14 cellular contexts compared by ENCODE assay signal in genomic region chr11:18407400-18407799, GRCh38. TPM values are rescaled to one million over a fixed set of nuclear protein-coding genes. Genes with fewer than 3 reads are reported as not detected.
DNase-seq lines count a peak whose midpoint lies in the region; ATAC-seq, FAIRE-seq and TF ChIP-seq lines count a peak whose summit lies in the region.
"Not testable (repeated sequence)": the region's sequence is repeated elsewhere in the genome, so short reads cannot be mapped to it uniquely, and the experiment has no call there.
"Had no signal": no experiment of that assay in that cellular context is flagged by ENCODE, and none has a peak within 500 bp of the region (broad histone marks: within the 10 kb centered on the region; RNA-seq: fewer than 3 reads in every experiment).

No MANE protein-coding gene starts in this region.

- BruUV-seq in endothelial cell of umbilical vein (replicated peaks; lab: Mats Ljungman, UMichigan): TSS peak; percentile 99

- H3K36me3 ChIP-seq in endothelial cell of umbilical vein (ENCODE audit: control insufficient read depth in 2 of 2, extremely low read depth in 1 of 2, insufficient read depth in 2 of 2, low read length in 2 of 2): peaks cover 11 to 16% of the 10 kb centered on the region in 2 experiments

- not testable (repeated sequence) for H3K4me2 ChIP-seq in endothelial cell of umbilical vein (ENCODE audit: insufficient read depth, low read length)

- not testable (repeated sequence) for H3K4me3 ChIP-seq in endothelial cell of umbilical vein (replicated peaks in 1 of 3; ENCODE audit: insufficient read depth in 1 of 3, low read depth in 1 of 3, low read length in 3 of 3)

- DNase-seq in DMS 273 (lab: John Stamatoyannopoulos, UW; ENCODE audit: unreplicated experiment) (peak; percentile 7), HT-29 (ENCODE audit: low spot score) (peak; percentile 77), RKO (ENCODE audit: low spot score) (peak; percentile 54), islet precursor cell (peak; percentile 31)
- DNase-seq in activated T-helper 2 cell treated with anti-CD3 and anti-CD28 coated beads, Interferon-gamma antibody, Interleukin-2, Interleukin-4, amounts not matched to agents 10 μg/mL and 5 μg/mL and 100 μg/mL, durations not matched to agents 14 hours and 24 hours and 36 hours (ENCODE audit: low spot score); endothelial cell of umbilical vein (ENCODE audit: low read depth, low spot score); omental fat pad (ENCODE audit: low spot score): not testable (repeated sequence)

- H2AFZ ChIP-seq in endothelial cell of umbilical vein (ENCODE audit: low read depth, low read length): not testable (repeated sequence)

- not testable (repeated sequence) for H3K4me3 Mint-ChIP-seq in activated T-helper 2 cell treated with anti-CD3 and anti-CD28 coated beads, Interferon-gamma antibody, Interleukin-2, Interleukin-4, amounts not matched to agents 10 μg/mL and 5 μg/mL and 100 μg/mL, durations not matched to agents 14 hours and 24 hours and 36 hours (ENCODE audit: low read depth)

- not testable (repeated sequence) for H3K27me3 Mint-ChIP-seq in activated T-helper 2 cell treated with anti-CD3 and anti-CD28 coated beads, Interferon-gamma antibody, Interleukin-2, Interleukin-4, amounts not matched to agents 10 μg/mL and 5 μg/mL and 100 μg/mL, durations not matched to agents 14 hours and 24 hours and 36 hours (ENCODE audit: low read depth)

- H3K9me3 Mint-ChIP-seq in activated T-helper 2 cell treated with anti-CD3 and anti-CD28 coated beads, Interferon-gamma antibody, Interleukin-2, Interleukin-4, amounts not matched to agents 10 μg/mL and 5 μg/mL and 100 μg/mL, durations not matched to agents 14 hours and 24 hours and 36 hours: not testable (repeated sequence)

- not testable (repeated sequence) for FAIRE-seq in endothelial cell of umbilical vein (lab: Jason Lieb, UNC)

- H3K9ac ChIP-seq in endothelial cell of umbilical vein (replicated peaks; ENCODE audit: extremely low read depth, insufficient read depth, low read length): not testable (repeated sequence)

- not testable (repeated sequence) for TF ChIP-seq POLR2A in endothelial cell of umbilical vein (IDR thresholded peaks at IDR 0.05; ENCODE audit: low read depth, low read length)

- POLR2A ChIA-PET in endothelial cell of umbilical vein (lab: Charles Lee): interaction anchor here (0.6 kb wide), 1 partner anchor 123 kb away, joined by 3 read pairs; no protein-coding TSS in a partner anchor

- peaks cover 18% of the 10 kb centered on the region for H3K4me1 Mint-ChIP-seq in activated T-helper 2 cell treated with anti-CD3 and anti-CD28 coated beads, Interferon-gamma antibody, Interleukin-2, Interleukin-4, amounts not matched to agents 10 μg/mL and 5 μg/mL and 100 μg/mL, durations not matched to agents 14 hours and 24 hours and 36 hours (ENCODE audit: low read depth)

- peak overlapping the region; percentile 22 for H3K27ac Mint-ChIP-seq in activated T-helper 2 cell treated with anti-CD3 and anti-CD28 coated beads, Interferon-gamma antibody, Interleukin-2, Interleukin-4, amounts not matched to agents 10 μg/mL and 5 μg/mL and 100 μg/mL, durations not matched to agents 14 hours and 24 hours and 36 hours

- CTCF ChIA-PET in endothelial cell of umbilical vein (lab: Charles Lee): interaction anchor here (1.3 kb wide), 1 partner anchor 12 kb away, joined by 3 read pairs; no protein-coding TSS in a partner anchor

- H3K27me3 ChIP-seq in endothelial cell of umbilical vein (ENCODE audit: control insufficient read depth in 2 of 2, insufficient read depth in 2 of 2, low read length in 2 of 2): not testable (repeated sequence)

- ATAC-seq in omental fat pad (ENCODE audit: low FRiP score): peak; percentile 28

- H3K9me1 ChIP-seq in endothelial cell of umbilical vein (replicated peaks; ENCODE audit: control insufficient read depth, extremely low read depth, insufficient read depth, low read length): not testable (repeated sequence)

- dilution Hi-C loops in endothelial cell of umbilical vein (cut with MboI; ENCODE audit: extremely low pct_ligation_motif_present, low sequenced_read_pairs): not testable (repeated sequence)

- TF ChIP-seq CTCF in endothelial cell of umbilical vein (IDR thresholded peaks at IDR 0.05; ENCODE audit: extremely low read depth in 1 of 2, insufficient read depth in 1 of 2, low read depth in 1 of 2, low read length in 2 of 2); omental fat pad (IDR thresholded peaks at IDR 0.05): not testable (repeated sequence)

- H3K36me3 Mint-ChIP-seq in activated T-helper 2 cell treated with anti-CD3 and anti-CD28 coated beads, Interferon-gamma antibody, Interleukin-2, Interleukin-4, amounts not matched to agents 10 μg/mL and 5 μg/mL and 100 μg/mL, durations not matched to agents 14 hours and 24 hours and 36 hours (ENCODE audit: low read depth): peaks cover 52% of the 10 kb centered on the region

- H3K4me1 ChIP-seq in endothelial cell of umbilical vein (ENCODE audit: control insufficient read depth, extremely low read depth, insufficient read depth, low read length): not testable (repeated sequence)

- intact Hi-C loops in activated T-helper 2 cell treated with anti-CD3 and anti-CD28 coated beads, Interferon-gamma antibody, Interleukin-2, Interleukin-4, amounts not matched to agents 10 μg/mL and 5 μg/mL and 100 μg/mL, durations not matched to agents 14 hours and 24 hours and 36 hours (cut with micrococcal nuclease); endothelial cell of umbilical vein (cut with micrococcal nuclease): not testable (repeated sequence)

- H4K20me1 ChIP-seq in endothelial cell of umbilical vein (replicated peaks; ENCODE audit: control insufficient read depth, extremely low read depth, insufficient read depth, low read length): not testable (repeated sequence)

- H3K27ac ChIP-seq in endothelial cell of umbilical vein (ENCODE audit: insufficient read depth, low read depth, low read length): not testable (repeated sequence)

- H3K9me3 ChIP-seq in endothelial cell of umbilical vein (replicated peaks; ENCODE audit: control insufficient read depth, insufficient read depth, low read length): not testable (repeated sequence)

- H3K79me2 ChIP-seq in endothelial cell of umbilical vein (ENCODE audit: control insufficient read depth, insufficient read depth, low read length): not testable (repeated sequence)

RNA-seq across cellular contexts. Expression of gene LDHC, which starts 4.7 kb away (rescaled TPM):
- not detected in 2 replicates for total RNA-seq in HT-29 (2014; rRNA removed; shearing (Covaris generic))
- total RNA-seq in activated T-helper 2 cell treated with anti-CD3 and anti-CD28 coated beads, Interferon-gamma antibody, Interleukin-2, Interleukin-4, amounts not matched to agents 10 μg/mL and 5 μg/mL and 100 μg/mL, durations not matched to agents 14 hours and 24 hours and 36 hours: not detected in 2 replicates
- not detected in 2 replicates for total RNA-seq in endothelial cell of umbilical vein
- not detected in 2 replicates for polyA plus RNA-seq in endothelial cell of umbilical vein
- not detected in 2 replicates for polyA plus RNA-seq in endothelial cell of umbilical vein (2011; cell fraction: cytosol; rRNA removed)
- polyA plus RNA-seq in endothelial cell of umbilical vein (2011; cell fraction: nucleus; rRNA removed): not detected in 2 replicates
- not detected in 2 replicates for polyA plus RNA-seq in endothelial cell of umbilical vein (2012)
- polyA minus RNA-seq in endothelial cell of umbilical vein: not detected in 2 replicates
- polyA minus RNA-seq in endothelial cell of umbilical vein (2011; cell fraction: cytosol; rRNA and poly(A)+ RNA removed): not detected
- polyA minus RNA-seq in endothelial cell of umbilical vein (2011; cell fraction: nucleus; rRNA and poly(A)+ RNA removed): not detected in 2 replicates
- under 1 TPM in 2 of 4 donors, not detected in 2; 0.19 to 0.60 TPM for total RNA-seq in omental fat pad
- total RNA-seq: ascending aorta, B cell, cerebellum, left ventricle myocardium inferior, skeletal muscle tissue had no signal
- polyA plus RNA-seq: neural cell had no signal

RNA-seq across cellular contexts. Expression of gene LDHA, which starts 13.0 kb away (rescaled TPM):
- 295 and 327 TPM in 2 replicates for total RNA-seq in HT-29 (2014; rRNA removed; shearing (Covaris generic))
- total RNA-seq in activated T-helper 2 cell treated with anti-CD3 and anti-CD28 coated beads, Interferon-gamma antibody, Interleukin-2, Interleukin-4, amounts not matched to agents 10 μg/mL and 5 μg/mL and 100 μg/mL, durations not matched to agents 14 hours and 24 hours and 36 hours: 1,864 and 1,905 TPM in 2 replicates
- 477 and 537 TPM in 2 replicates for total RNA-seq in endothelial cell of umbilical vein
- 201 and 265 TPM in 2 replicates for polyA plus RNA-seq in endothelial cell of umbilical vein
- polyA plus RNA-seq in endothelial cell of umbilical vein (2011; cell fraction: cytosol; rRNA removed): 327 and 402 TPM in 2 replicates
- 159 and 250 TPM in 2 replicates for polyA plus RNA-seq in endothelial cell of umbilical vein (2011; cell fraction: nucleus; rRNA removed)
- polyA plus RNA-seq in endothelial cell of umbilical vein (2012): 706 and 1,147 TPM in 2 replicates
- polyA minus RNA-seq in endothelial cell of umbilical vein: 357 and 447 TPM in 2 replicates
- 738 TPM for polyA minus RNA-seq in endothelial cell of umbilical vein (2011; cell fraction: cytosol; rRNA and poly(A)+ RNA removed)
- polyA minus RNA-seq in endothelial cell of umbilical vein (2011; cell fraction: nucleus; rRNA and poly(A)+ RNA removed): 81.0 and 105 TPM in 2 replicates
- 100 to 1,000 TPM; 403 to 946 (median 700) TPM for total RNA-seq in omental fat pad

RNA-seq across cellular contexts. Expression of gene LDHAL6A, which starts 48.3 kb away (rescaled TPM):
- total RNA-seq in HT-29 (2014; rRNA removed; shearing (Covaris generic)): not detected in 2 replicates
- total RNA-seq in activated T-helper 2 cell treated with anti-CD3 and anti-CD28 coated beads, Interferon-gamma antibody, Interleukin-2, Interleukin-4, amounts not matched to agents 10 μg/mL and 5 μg/mL and 100 μg/mL, durations not matched to agents 14 hours and 24 hours and 36 hours: not detected in 2 replicates
- total RNA-seq in endothelial cell of umbilical vein: not detected in 2 replicates
- not detected in 2 replicates for polyA plus RNA-seq in endothelial cell of umbilical vein
- polyA plus RNA-seq in endothelial cell of umbilical vein (2011; cell fraction: cytosol; rRNA removed): not detected in 2 replicates
- polyA plus RNA-seq in endothelial cell of umbilical vein (2011; cell fraction: nucleus; rRNA removed): not detected in 2 replicates
- not detected in 2 replicates for polyA plus RNA-seq in endothelial cell of umbilical vein (2012)
- 0.44 TPM in 1 of 2 replicates, not detected in the other for polyA minus RNA-seq in endothelial cell of umbilical vein
- polyA minus RNA-seq in endothelial cell of umbilical vein (2011; cell fraction: cytosol; rRNA and poly(A)+ RNA removed): not detected
- polyA minus RNA-seq in endothelial cell of umbilical vein (2011; cell fraction: nucleus; rRNA and poly(A)+ RNA removed): not detected in 2 replicates
- not detected for total RNA-seq in omental fat pad
- total RNA-seq: ascending aorta, left ventricle myocardium inferior, progenitor cell of endocrine pancreas, skeletal muscle tissue had no signal
- polyA plus RNA-seq: neural cell had no signal
